ENCODE assay signal across 29 cellular contexts in the genomic region with DNA sequence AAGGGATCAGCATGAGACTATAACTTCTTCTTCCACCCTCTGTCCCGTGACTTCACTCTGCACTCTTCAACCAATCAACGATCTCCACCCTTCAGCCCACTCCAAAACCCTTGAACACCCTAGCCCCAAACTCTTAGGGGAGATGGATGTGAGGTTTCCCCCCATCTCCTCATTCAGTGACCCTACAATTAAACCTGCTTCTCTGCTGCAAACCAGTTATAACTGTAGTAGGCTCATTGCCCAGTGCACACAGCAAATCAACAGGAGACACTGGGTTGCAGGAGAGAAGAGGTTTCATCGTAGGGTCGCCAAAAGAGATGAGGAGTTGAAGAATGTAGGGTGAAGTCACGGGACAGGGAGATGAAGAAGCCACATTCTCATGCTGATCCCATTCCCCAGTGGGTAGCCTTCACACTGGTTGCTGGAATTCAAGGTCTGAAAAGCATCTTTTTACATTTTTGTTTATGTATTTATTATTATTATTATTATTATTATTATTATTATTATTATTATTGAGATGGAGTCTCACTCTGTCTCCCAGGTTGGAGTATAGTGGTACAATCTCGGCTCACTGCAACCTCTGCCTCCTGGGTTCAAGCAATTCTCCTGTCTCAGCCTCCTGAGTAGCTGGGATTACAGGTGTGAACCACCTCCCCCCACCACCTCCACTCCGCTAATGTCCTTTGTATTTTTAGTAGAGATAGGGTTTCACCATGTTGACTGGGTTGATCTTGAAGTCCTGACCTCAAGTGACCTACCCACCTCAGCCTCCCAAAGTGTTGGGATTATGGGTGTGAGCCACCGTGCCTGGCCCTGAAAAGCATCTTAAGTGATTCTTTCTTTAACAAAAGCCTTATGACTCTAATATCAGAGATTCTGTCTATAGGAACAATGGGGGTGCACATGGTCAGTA. TPM values are rescaled to one million over a fixed set of nuclear protein-coding genes. Genes with fewer than 3 reads are reported as not detected.
"Had no signal": no experiment of that assay in that cellular context is flagged by ENCODE, and none has a peak within 500 bp of the region (broad histone marks: within the 10 kb centered on the region; RNA-seq: fewer than 3 reads in every experiment).

No MANE protein-coding gene starts in this region.

- H3K27ac ChIP-seq: brain microvascular endothelial cell, cardiac muscle cell, SK-N-MC had no signal

- H3K36me3 ChIP-seq: brain microvascular endothelial cell, cardiac muscle cell, MG63 had no signal

- FAIRE-seq: TTC549 had no signal

- H3K9me3 ChIP-seq: MG63 had no signal

- H3K4me3 ChIP-seq: cardiac muscle cell, MG63, SK-N-MC had no signal

- ATAC-seq: activated T-helper 17 cell treated with anti-CD3 and anti-CD28 coated beads, Interleukin-2, amount 50 U/mL, for 72 hours; Right ventricle myocardium inferior; T-cell had no signal

- H3K27me3 ChIP-seq: MG63 had no signal

- DNase-seq: activated CD4-positive, alpha-beta memory T cell treated with anti-CD3 and anti-CD28 coated beads for 36 hours; activated CD4-positive, alpha-beta T cell treated with anti-CD3 and anti-CD28 coated beads, Interleukin-2, amount 10 ng/mL, durations not matched to agents 7 days and 5 days; activated CD4-positive, CD25-positive, alpha-beta regulatory T cell; activated CD8-positive, alpha-beta memory T cell treated with anti-CD3 and anti-CD28 coated beads for 24 hours; activated gamma-delta T cell; activated naive CD4-positive, alpha-beta T cell treated with anti-CD3 and anti-CD28 coated beads for 36 hours; activated T-cell treated with anti-CD3 and anti-CD28 coated beads, Interleukin-2, amount 50 U/mL, for 48 hours; brain microvascular endothelial cell; MG63; MV-4-11; NCI-H1092 treated with DMSO at 0.1 percent for 48 hours; NCI-H1417 treated with DMSO at 0.1 percent for 48 hours; NCI-H1694; NCI-H2029; NCI-H2107; NCI-H2171 treated with DMSO at 0.1 percent for 48 hours; NCI-H226; NCI-H526; NCI-H774; RPMI8226; T-cell; T-helper 2 cell; T1000 had no signal

RNA-seq across cellular contexts. Expression of a gene that starts 5.8 kb away (rescaled TPM):
- total RNA-seq: OCI-LY7 had no signal

RNA-seq across cellular contexts. Expression of a gene that starts 31.8 kb away (rescaled TPM):
- total RNA-seq: OCI-LY7 had no signal
